24 cellular contexts compared by ENCODE assay signal in the genomic region with DNA sequence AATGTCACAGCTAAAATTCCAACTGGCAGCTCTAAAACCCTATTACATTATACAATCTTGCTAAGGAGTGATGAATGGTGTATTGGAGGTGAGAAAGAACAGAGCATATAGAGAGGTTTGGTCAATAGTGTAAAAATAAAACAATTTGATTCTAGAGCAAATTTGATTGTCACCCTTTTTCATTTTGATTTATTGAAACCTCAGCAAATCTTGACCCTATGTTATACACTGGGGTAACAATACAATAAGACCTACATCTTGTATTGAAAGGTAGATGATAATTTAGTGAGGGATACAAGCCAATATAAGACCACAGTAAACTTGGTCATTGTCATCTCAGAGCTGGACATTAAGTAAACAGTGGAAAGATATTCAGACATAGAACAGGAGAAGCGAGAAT.
"Had no signal": no experiment of that assay in that cellular context is flagged by ENCODE, and none has a peak within 500 bp of the region (broad histone marks: within the 10 kb centered on the region; RNA-seq: fewer than 3 reads in every experiment).

No MANE protein-coding gene starts in this region.

- DNase-seq: colonic mucosa; cortex of kidney; effector memory CD4-positive, alpha-beta T cell; foreskin keratinocyte; heart left ventricle; hypothalamus; immature natural killer cell; islet precursor cell; kidney; kidney glomerular epithelial cell; left colon; left ventricle myocardium inferior; lower lobe of right lung; mesenchymal stem cell; mucosa of descending colon; naive B cell had no signal

- H3K36me3 Mint-ChIP-seq: immature natural killer cell, mesothelial cell of epicardium, naive B cell had no signal

- H3K27me3 Mint-ChIP-seq: dendritic cell treated with granulocyte-macrophage colony-stimulating factor and Interleukin-4, amounts not matched to agents 40 ng/mL and 50 ng/mL, for 4 days had no signal

- H3K4me3 ChIP-seq: colonic mucosa, esophagus muscularis mucosa, gastroesophageal sphincter, heart left ventricle, hepatocyte, left ventricle myocardium inferior, lower lobe of right lung, mucosa of descending colon had no signal

- H3K9me3 Mint-ChIP-seq: dendritic cell treated with granulocyte-macrophage colony-stimulating factor and Interleukin-4, amounts not matched to agents 40 ng/mL and 50 ng/mL, for 4 days; mesothelial cell of epicardium; naive B cell had no signal

- H3K4me1 Mint-ChIP-seq: immature natural killer cell, naive B cell had no signal

- H3K9me3 ChIP-seq: colonic mucosa, esophagus muscularis mucosa, gastroesophageal sphincter, heart left ventricle, left ventricle myocardium inferior, lower lobe of right lung, mucosa of descending colon had no signal

- H3K4me1 ChIP-seq: colonic mucosa, esophagus muscularis mucosa had no signal

- ATAC-seq: foreskin keratinocyte, gastroesophageal sphincter, heart left ventricle, left colon, left lobe of liver, lower lobe of right lung, mucosa of descending colon had no signal

- H3K27ac Mint-ChIP-seq: dendritic cell treated with granulocyte-macrophage colony-stimulating factor and Interleukin-4, amounts not matched to agents 40 ng/mL and 50 ng/mL, for 4 days; immature natural killer cell; mesothelial cell of epicardium had no signal

- H3K79me2 ChIP-seq: hepatocyte had no signal

- H3K27ac ChIP-seq: colonic mucosa, esophagus muscularis mucosa, foreskin keratinocyte, gastroesophageal sphincter, heart left ventricle, hepatocyte, left ventricle myocardium inferior, lower lobe of right lung had no signal

- H3K4me3 Mint-ChIP-seq: dendritic cell treated with granulocyte-macrophage colony-stimulating factor and Interleukin-4, amounts not matched to agents 40 ng/mL and 50 ng/mL, for 4 days; immature natural killer cell; mesothelial cell of epicardium; naive B cell had no signal

- H3K4me2 ChIP-seq: hepatocyte had no signal

- H2AFZ ChIP-seq: hepatocyte had no signal

- H3K27me3 ChIP-seq: colonic mucosa, esophagus muscularis mucosa, foreskin keratinocyte, gastroesophageal sphincter, heart left ventricle, hepatocyte had no signal

- FAIRE-seq: endothelial cell of umbilical vein, frontal cortex, kidney had no signal

- H3K36me3 ChIP-seq: colonic mucosa, esophagus muscularis mucosa, gastroesophageal sphincter, heart left ventricle, left ventricle myocardium inferior, lower lobe of right lung had no signal
